In genomic region chr18:79724299-79725080, GRCh38 we compare ENCODE assay signal across 1 cellular context.
TF ChIP-seq lines count a peak whose summit lies in the region.

No MANE protein-coding gene starts in this region.

TF ChIP-seq in HepG2, 621 proteins besides CTCF, POLR2A, EP300 and RAD21:
- TF ChIP-seq WIZ (CRISPR knock-in tag; IDR thresholded peaks at IDR 0.05) (no peak), NR0B2 (CRISPR knock-in tag; IDR thresholded peaks at IDR 0.05) (no peak), SMARCE1 (IDR thresholded peaks at IDR 0.05; ENCODE audit: borderline replicate concordance) (no peak), SETDB1 (CRISPR knock-in tag; IDR thresholded peaks at IDR 0.05; ENCODE audit: borderline replicate concordance) (no peak), TFDP1 (CRISPR knock-in tag; IDR thresholded peaks at IDR 0.05; ENCODE audit: borderline replicate concordance) (no peak), ZNF589 (CRISPR knock-in tag; conservative IDR thresholded peaks at IDR 0.05) (no peak), NFE2L2 (IDR thresholded peaks at IDR 0.05; ENCODE audit: low read length) (no peak), ELF1 (CRISPR knock-in tag; IDR thresholded peaks at IDR 0.05) (no peak), ZNF772 (CRISPR knock-in tag; IDR thresholded peaks at IDR 0.05) (no peak), E2F2 (CRISPR knock-in tag; IDR thresholded peaks at IDR 0.05; ENCODE audit: borderline replicate concordance) (no peak), LBX2 (CRISPR knock-in tag; IDR thresholded peaks at IDR 0.05; ENCODE audit: borderline replicate concordance) (no peak), HDAC2 (CRISPR knock-in tag; IDR thresholded peaks at IDR 0.05) (no peak), CHCHD3 (CRISPR knock-in tag; IDR thresholded peaks at IDR 0.05) (no peak), MLLT10 (CRISPR knock-in tag; IDR thresholded peaks at IDR 0.05) (no peak), HES4 (CRISPR knock-in tag; IDR thresholded peaks at IDR 0.05; ENCODE audit: borderline replicate concordance) (no peak), TIGD3 (CRISPR knock-in tag; IDR thresholded peaks at IDR 0.05; ENCODE audit: borderline replicate concordance) (no peak), TFAP4 (IDR thresholded peaks at IDR 0.05; ENCODE audit: borderline replicate concordance, low read depth) (no peak)
